5 cellular contexts compared by ENCODE assay signal in the genomic region with DNA sequence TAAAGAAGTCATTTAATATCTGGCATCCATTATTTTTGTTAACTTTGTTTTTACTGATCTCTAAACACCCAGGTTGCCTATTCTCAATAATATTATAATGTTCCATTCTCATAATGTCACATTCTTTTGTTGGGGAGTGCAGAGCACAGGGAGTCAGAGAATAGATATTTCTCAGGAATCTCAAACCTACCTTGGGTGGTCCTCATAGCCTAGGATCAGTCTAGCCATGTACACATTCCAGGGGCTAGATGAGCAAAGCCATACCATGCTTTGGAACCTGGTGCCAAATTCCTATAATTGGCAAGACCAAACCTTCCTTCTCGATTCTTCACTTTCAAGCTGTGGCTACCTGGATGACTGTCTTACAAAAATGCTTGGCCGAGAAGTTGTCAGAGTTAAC.
"Had no signal": no experiment of that assay in that cellular context is flagged by ENCODE, and none has a peak within 500 bp of the region (broad histone marks: within the 10 kb centered on the region; RNA-seq: fewer than 3 reads in every experiment).

No MANE protein-coding gene starts in this region.

- FAIRE-seq: HepG2, HTR-8/SVneo, K562 had no signal

- H3K4me3 ChIP-seq: K562 had no signal

- DNase-seq: IMR-90 had no signal

- H3K27ac ChIP-seq: HL-60 had no signal

- ATAC-seq: HepG2, K562 had no signal
